Comparison of ENCODE assay signal across 17 cellular contexts in the genomic region with DNA sequence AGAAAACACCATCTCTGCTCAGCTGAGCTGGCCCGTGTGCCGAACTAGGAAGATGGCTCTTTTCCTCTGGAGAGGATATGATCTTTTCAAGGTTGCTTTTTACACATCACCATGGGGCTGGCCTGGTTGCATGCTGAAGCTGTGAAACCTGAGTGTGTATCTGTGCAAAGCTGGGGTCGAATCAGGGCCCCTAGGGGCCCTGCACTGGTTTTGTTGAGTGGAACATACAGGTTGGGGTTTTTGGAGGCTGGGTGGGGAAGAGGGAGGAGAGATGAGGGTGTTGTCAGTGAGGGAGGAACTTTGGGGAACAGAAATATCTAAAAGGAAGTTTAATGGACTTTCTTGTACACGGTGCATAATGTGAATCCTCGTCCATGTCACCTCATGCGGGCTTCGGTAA.
DNase-seq lines count a peak whose midpoint lies in the region; ATAC-seq and TF ChIP-seq lines count a peak whose summit lies in the region.
"Had no signal": no experiment of that assay in that cellular context is flagged by ENCODE, and none has a peak within 500 bp of the region (broad histone marks: within the 10 kb centered on the region; RNA-seq: fewer than 3 reads in every experiment).

No MANE protein-coding gene starts in this region.

- peak; percentile 25 for ATAC-seq in GM18868 (IDR thresholded peaks at IDR 0.05; ENCODE audit: unreplicated experiment)
- no peak for ATAC-seq in HG02870 (IDR thresholded peaks at IDR 0.05; ENCODE audit: unreplicated experiment)
- ATAC-seq in WTC11 = no peak
- ATAC-seq: CD8-positive, alpha-beta T cell; HCT116 had no signal

- no peaks in the 10 kb centered on the region for H3K27me3 Mint-ChIP-seq in WTC11 (ENCODE audit: low read depth)

- H3K36me3 ChIP-seq in BLaER1 (no peaks in the 10 kb centered on the region), neutrophil (peaks cover 15% of the 10 kb centered on the region)

- H3K9ac ChIP-seq in BLaER1 = no peak overlapping the region

- H3K4me1 ChIP-seq in BLaER1 (peaks cover 9% of the 10 kb centered on the region; the same call in 1 of the 2 replicates), neutrophil (ENCODE audit: control insufficient read depth in 1 of 2, insufficient read depth in 1 of 2, low read depth in 1 of 2, low read length in 1 of 2) (peaks cover 4 to 8% of the 10 kb centered on the region in 2 experiments)

- peak; percentile 23 for DNase-seq in RPMI8226
- DNase-seq in NCI-H1417 treated with DMSO at 0.1 percent for 48 hours (lab: John Stamatoyannopoulos, UW) = no peak
- DNase-seq in WTC11 (ENCODE audit: low spot score) = no peak
- no peak for DNase-seq in pons (ENCODE audit: low spot score)
- DNase-seq: 8988T; CD8-positive, alpha-beta T cell; GOT3; NCI-H1105 treated with DMSO at 0.1 percent for 48 hours; NCI-H1694 treated with DMSO at 0.1 percent for 48 hours; NK-92 treated with Interleukin-12 subunit alpha and Interleukin-12 subunit beta, amount 100 ng/mL, for 24 hours; OCI-M1; SHP77 treated with DMSO at 0.1 percent for 48 hours had no signal

- peak overlapping the region; percentile 11; the same call in 1 of the 2 replicates for H3K4me2 ChIP-seq in BLaER1

- H3K4me3 ChIP-seq in BLaER1 = no peak overlapping the region
- no peak overlapping the region for H3K4me3 ChIP-seq in neutrophil (ENCODE audit: low read depth in 1 of 2, low read length in 1 of 2)

- H3K9me3 ChIP-seq in BLaER1 (no peaks in the 10 kb centered on the region), neutrophil (no peaks in the 10 kb centered on the region)

- H3K27ac Mint-ChIP-seq in WTC11 = no peak overlapping the region
- H3K27ac Mint-ChIP-seq: CD8-positive, alpha-beta T cell had no signal

- TF ChIP-seq CTCF in neutrophil (IDR thresholded peaks at IDR 0.05) (no peak), WTC11 (IDR thresholded peaks at IDR 0.05) (no peak)

- H3K27me3 ChIP-seq in BLaER1 = no peaks in the 10 kb centered on the region
- no peaks in the 10 kb centered on the region for H3K27me3 ChIP-seq in neutrophil

- no peak overlapping the region for H3K27ac ChIP-seq in BLaER1
- peak overlapping the region; percentile 11 for H3K27ac ChIP-seq in neutrophil

- no peaks in the 10 kb centered on the region for H3K36me3 Mint-ChIP-seq in WTC11

- peaks cover 3% of the 10 kb centered on the region; the same call in 1 of the 2 replicates for H3K9me3 Mint-ChIP-seq in WTC11
- H3K9me3 Mint-ChIP-seq: CD8-positive, alpha-beta T cell had no signal

- CTCF ChIA-PET in WTC11 (lab: Charles Lee) = no interaction called here

- POLR2A ChIA-PET in WTC11 (lab: Charles Lee) = no interaction called here

- no peaks in the 10 kb centered on the region for H4K20me1 ChIP-seq in BLaER1

- H3K4me3 Mint-ChIP-seq in WTC11 = no peak overlapping the region
- H3K4me3 Mint-ChIP-seq: CD8-positive, alpha-beta T cell had no signal

- peaks cover 7% of the 10 kb centered on the region for H3K4me1 Mint-ChIP-seq in WTC11

TF ChIP-seq in WTC11, 78 proteins besides CTCF, POLR2A, EP300 and RAD21:
- TF ChIP-seq, protein P1, sequence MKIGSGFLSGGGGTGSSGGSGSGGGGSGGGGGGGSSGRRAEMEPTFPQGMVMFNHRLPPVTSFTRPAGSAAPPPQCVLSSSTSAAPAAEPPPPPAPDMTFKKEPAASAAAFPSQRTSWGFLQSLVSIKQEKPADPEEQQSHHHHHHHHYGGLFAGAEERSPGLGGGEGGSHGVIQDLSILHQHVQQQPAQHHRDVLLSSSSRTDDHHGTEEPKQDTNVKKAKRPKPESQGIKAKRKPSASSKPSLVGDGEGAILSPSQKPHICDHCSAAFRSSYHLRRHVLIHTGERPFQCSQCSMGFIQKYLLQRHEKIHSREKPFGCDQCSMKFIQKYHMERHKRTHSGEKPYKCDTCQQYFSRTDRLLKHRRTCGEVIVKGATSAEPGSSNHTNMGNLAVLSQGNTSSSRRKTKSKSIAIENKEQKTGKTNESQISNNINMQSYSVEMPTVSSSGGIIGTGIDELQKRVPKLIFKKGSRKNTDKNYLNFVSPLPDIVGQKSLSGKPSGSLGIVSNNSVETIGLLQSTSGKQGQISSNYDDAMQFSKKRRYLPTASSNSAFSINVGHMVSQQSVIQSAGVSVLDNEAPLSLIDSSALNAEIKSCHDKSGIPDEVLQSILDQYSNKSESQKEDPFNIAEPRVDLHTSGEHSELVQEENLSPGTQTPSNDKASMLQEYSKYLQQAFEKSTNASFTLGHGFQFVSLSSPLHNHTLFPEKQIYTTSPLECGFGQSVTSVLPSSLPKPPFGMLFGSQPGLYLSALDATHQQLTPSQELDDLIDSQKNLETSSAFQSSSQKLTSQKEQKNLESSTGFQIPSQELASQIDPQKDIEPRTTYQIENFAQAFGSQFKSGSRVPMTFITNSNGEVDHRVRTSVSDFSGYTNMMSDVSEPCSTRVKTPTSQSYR (CRISPR knock-in tag; IDR thresholded peaks at IDR 0.05) = no peak
- TF ChIP-seq, protein P2, sequence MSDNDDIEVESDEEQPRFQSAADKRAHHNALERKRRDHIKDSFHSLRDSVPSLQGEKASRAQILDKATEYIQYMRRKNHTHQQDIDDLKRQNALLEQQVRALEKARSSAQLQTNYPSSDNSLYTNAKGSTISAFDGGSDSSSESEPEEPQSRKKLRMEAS (CRISPR knock-in tag; IDR thresholded peaks at IDR 0.05) = no peak
- TF ChIP-seq, protein P3, sequence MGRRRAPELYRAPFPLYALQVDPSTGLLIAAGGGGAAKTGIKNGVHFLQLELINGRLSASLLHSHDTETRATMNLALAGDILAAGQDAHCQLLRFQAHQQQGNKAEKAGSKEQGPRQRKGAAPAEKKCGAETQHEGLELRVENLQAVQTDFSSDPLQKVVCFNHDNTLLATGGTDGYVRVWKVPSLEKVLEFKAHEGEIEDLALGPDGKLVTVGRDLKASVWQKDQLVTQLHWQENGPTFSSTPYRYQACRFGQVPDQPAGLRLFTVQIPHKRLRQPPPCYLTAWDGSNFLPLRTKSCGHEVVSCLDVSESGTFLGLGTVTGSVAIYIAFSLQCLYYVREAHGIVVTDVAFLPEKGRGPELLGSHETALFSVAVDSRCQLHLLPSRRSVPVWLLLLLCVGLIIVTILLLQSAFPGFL (CRISPR knock-in tag; IDR thresholded peaks at IDR 0.05; ENCODE audit: borderline replicate concordance) = no peak
- TF ChIP-seq, protein P4, sequence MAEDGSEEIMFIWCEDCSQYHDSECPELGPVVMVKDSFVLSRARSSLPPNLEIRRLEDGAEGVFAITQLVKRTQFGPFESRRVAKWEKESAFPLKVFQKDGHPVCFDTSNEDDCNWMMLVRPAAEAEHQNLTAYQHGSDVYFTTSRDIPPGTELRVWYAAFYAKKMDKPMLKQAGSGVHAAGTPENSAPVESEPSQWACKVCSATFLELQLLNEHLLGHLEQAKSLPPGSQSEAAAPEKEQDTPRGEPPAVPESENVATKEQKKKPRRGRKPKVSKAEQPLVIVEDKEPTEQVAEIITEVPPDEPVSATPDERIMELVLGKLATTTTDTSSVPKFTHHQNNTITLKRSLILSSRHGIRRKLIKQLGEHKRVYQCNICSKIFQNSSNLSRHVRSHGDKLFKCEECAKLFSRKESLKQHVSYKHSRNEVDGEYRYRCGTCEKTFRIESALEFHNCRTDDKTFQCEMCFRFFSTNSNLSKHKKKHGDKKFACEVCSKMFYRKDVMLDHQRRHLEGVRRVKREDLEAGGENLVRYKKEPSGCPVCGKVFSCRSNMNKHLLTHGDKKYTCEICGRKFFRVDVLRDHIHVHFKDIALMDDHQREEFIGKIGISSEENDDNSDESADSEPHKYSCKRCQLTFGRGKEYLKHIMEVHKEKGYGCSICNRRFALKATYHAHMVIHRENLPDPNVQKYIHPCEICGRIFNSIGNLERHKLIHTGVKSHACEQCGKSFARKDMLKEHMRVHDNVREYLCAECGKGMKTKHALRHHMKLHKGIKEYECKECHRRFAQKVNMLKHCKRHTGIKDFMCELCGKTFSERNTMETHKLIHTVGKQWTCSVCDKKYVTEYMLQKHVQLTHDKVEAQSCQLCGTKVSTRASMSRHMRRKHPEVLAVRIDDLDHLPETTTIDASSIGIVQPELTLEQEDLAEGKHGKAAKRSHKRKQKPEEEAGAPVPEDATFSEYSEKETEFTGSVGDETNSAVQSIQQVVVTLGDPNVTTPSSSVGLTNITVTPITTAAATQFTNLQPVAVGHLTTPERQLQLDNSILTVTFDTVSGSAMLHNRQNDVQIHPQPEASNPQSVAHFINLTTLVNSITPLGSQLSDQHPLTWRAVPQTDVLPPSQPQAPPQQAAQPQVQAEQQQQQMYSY (CRISPR knock-in tag; IDR thresholded peaks at IDR 0.05) = no peak
- TF ChIP-seq, protein P5, sequence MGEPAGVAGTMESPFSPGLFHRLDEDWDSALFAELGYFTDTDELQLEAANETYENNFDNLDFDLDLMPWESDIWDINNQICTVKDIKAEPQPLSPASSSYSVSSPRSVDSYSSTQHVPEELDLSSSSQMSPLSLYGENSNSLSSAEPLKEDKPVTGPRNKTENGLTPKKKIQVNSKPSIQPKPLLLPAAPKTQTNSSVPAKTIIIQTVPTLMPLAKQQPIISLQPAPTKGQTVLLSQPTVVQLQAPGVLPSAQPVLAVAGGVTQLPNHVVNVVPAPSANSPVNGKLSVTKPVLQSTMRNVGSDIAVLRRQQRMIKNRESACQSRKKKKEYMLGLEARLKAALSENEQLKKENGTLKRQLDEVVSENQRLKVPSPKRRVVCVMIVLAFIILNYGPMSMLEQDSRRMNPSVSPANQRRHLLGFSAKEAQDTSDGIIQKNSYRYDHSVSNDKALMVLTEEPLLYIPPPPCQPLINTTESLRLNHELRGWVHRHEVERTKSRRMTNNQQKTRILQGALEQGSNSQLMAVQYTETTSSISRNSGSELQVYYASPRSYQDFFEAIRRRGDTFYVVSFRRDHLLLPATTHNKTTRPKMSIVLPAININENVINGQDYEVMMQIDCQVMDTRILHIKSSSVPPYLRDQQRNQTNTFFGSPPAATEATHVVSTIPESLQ (CRISPR knock-in tag; IDR thresholded peaks at IDR 0.05) = no peak
- TF ChIP-seq ZBTB21 (CRISPR knock-in tag; IDR thresholded peaks at IDR 0.05; ENCODE audit: borderline replicate concordance) (no peak), SOX15 (CRISPR knock-in tag; IDR thresholded peaks at IDR 0.05) (no peak), FOXK1 (CRISPR knock-in tag; IDR thresholded peaks at IDR 0.05) (no peak)
- TF ChIP-seq, protein P6, sequence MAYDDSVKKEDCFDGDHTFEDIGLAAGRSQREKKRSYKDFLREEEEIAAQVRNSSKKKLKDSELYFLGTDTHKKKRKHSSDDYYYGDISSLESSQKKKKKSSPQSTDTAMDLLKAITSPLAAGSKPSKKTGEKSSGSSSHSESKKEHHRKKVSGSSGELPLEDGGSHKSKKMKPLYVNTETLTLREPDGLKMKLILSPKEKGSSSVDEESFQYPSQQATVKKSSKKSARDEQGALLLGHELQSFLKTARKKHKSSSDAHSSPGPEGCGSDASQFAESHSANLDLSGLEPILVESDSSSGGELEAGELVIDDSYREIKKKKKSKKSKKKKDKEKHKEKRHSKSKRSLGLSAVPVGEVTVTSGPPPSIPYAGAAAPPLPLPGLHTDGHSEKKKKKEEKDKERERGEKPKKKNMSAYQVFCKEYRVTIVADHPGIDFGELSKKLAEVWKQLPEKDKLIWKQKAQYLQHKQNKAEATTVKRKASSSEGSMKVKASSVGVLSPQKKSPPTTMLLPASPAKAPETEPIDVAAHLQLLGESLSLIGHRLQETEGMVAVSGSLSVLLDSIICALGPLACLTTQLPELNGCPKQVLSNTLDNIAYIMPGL (CRISPR knock-in tag; IDR thresholded peaks at IDR 0.05) = no peak
